In the genomic region with DNA sequence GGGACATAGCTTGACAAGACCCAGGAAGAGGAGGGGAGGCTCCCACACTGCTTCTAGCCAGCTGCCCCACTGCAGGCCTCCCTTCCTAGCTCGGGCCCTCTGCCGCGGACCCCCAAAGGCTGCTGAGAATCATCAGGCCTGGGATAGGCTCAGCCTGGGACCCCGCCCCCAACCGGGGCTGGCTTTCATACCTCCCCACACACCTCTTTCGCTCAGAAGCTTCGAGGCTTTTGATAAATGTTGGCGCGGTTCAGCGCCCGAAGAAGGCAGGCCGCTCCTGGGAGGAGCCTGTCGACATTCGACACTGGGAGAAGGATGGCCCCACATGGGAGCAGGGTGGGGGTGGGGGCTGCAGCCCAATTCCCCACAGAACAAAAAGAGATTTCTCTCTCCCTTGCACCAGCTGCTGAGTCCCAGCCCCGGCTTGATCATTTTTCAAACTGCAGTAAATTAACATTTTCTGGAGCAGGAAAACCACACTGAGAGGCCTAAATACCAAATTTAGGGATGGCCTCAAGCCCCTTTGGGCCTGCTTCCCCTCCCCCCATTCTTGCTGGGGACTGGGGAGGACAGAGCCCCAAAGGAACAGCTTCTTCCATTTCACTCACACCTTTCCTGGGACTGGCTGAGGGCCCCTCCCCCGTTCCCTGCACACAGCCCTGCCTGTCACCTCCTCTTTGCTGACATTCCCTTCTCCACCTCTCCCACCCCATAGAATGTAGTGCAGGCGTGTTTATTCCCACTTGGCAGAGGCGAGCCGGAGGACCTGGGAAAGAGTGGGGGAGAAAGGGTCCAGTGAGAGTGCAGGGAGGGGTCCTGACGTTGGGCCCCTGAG, we compare ENCODE assay signal across 1 cellular context.
TF ChIP-seq lines count a peak whose summit lies in the region.

No MANE protein-coding gene starts in this region.

TF ChIP-seq in WTC11, 78 proteins besides CTCF, POLR2A, EP300 and RAD21 (continued from another document):
- TF ChIP-seq, protein P1, sequence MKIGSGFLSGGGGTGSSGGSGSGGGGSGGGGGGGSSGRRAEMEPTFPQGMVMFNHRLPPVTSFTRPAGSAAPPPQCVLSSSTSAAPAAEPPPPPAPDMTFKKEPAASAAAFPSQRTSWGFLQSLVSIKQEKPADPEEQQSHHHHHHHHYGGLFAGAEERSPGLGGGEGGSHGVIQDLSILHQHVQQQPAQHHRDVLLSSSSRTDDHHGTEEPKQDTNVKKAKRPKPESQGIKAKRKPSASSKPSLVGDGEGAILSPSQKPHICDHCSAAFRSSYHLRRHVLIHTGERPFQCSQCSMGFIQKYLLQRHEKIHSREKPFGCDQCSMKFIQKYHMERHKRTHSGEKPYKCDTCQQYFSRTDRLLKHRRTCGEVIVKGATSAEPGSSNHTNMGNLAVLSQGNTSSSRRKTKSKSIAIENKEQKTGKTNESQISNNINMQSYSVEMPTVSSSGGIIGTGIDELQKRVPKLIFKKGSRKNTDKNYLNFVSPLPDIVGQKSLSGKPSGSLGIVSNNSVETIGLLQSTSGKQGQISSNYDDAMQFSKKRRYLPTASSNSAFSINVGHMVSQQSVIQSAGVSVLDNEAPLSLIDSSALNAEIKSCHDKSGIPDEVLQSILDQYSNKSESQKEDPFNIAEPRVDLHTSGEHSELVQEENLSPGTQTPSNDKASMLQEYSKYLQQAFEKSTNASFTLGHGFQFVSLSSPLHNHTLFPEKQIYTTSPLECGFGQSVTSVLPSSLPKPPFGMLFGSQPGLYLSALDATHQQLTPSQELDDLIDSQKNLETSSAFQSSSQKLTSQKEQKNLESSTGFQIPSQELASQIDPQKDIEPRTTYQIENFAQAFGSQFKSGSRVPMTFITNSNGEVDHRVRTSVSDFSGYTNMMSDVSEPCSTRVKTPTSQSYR (CRISPR knock-in tag; IDR thresholded peaks at IDR 0.05), result 0 out of 2 replicates have a peak, but pooled peaks have one; percentile 17
